In the genomic region with DNA sequence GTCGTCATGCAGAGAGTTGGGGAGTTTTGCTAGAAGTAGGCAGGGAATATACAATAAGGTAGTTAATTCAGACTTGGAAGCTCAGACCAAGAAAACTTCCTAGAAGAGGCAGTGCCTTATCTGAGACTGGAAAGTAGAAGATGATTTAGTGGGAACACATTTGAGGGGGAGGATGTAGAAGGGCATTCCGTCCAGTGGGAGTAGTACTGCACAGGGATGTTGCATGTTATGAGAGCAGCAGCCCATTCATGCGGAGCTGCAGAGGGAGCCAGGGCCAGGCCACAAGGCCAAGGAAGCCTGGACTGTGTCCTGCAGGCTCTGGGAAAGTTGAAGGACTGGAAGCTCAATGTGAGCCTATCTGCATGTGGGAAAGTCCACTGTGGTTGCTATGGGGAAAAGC, we compare ENCODE assay signal across 27 cellular contexts.
"Had no signal": no experiment of that assay in that cellular context is flagged by ENCODE, and none has a peak within 500 bp of the region (broad histone marks: within the 10 kb centered on the region; RNA-seq: fewer than 3 reads in every experiment).

No MANE protein-coding gene starts in this region.

- H3K36me3 Mint-ChIP-seq: activated CD4-positive, alpha-beta memory T cell treated with anti-CD3 and anti-CD28 coated beads for 36 hours; activated CD8-positive, alpha-beta memory T cell treated with anti-CD3 and anti-CD28 coated beads, Interleukin-2, amount 10 ng/mL, durations not matched to agents 7 days and 5 days; activated naive CD8-positive, alpha-beta T cell had no signal

- H3K27ac Mint-ChIP-seq: activated CD4-positive, alpha-beta memory T cell treated with anti-CD3 and anti-CD28 coated beads for 36 hours; activated CD4-positive, alpha-beta T cell treated with anti-CD3 and anti-CD28 coated beads for 36 hours; activated CD4-positive, alpha-beta T cell treated with anti-CD3 and anti-CD28 coated beads, Interleukin-2, amount 10 ng/mL, durations not matched to agents 24 days and 14 days; activated CD8-positive, alpha-beta memory T cell treated with anti-CD3 and anti-CD28 coated beads, Interleukin-2, amount 10 ng/mL, durations not matched to agents 7 days and 5 days; activated CD8-positive, alpha-beta T cell treated with anti-CD3 and anti-CD28 coated beads, Interleukin-2, amount 10 ng/mL, durations not matched to agents 7 days and 5 days; activated naive CD4-positive, alpha-beta T cell treated with anti-CD3 and anti-CD28 coated beads for 36 hours; activated naive CD8-positive, alpha-beta T cell; activated T-helper 1 cell treated with anti-CD3 and anti-CD28 coated beads, Interleukin-12 subunit alpha, Interleukin-12 subunit beta, Interleukin-2, Interleukin-4 antibody, amounts not matched to agents 30 ng/mL and 10 ng/mL and 1 ng/mL, durations not matched to agents 14 hours and 24 hours and 36 hours; activated T-helper 2 cell treated with anti-CD3 and anti-CD28 coated beads, Interferon-gamma antibody, Interleukin-2, Interleukin-4, amounts not matched to agents 10 μg/mL and 5 μg/mL and 100 μg/mL, durations not matched to agents 14 hours and 24 hours and 36 hours had no signal

- ATAC-seq: activated CD4-positive, alpha-beta T cell treated with anti-CD3 and anti-CD28 coated beads for 36 hours; activated CD8-positive, alpha-beta memory T cell treated with anti-CD3 and anti-CD28 coated beads, Interleukin-2, amount 10 ng/mL, durations not matched to agents 7 days and 5 days; activated CD8-positive, alpha-beta T cell treated with anti-CD3 and anti-CD28 coated beads, Interleukin-2, amount 10 ng/mL, durations not matched to agents 7 days and 5 days had no signal

- H3K4me1 Mint-ChIP-seq: activated CD4-positive, alpha-beta T cell treated with anti-CD3 and anti-CD28 coated beads for 36 hours; activated CD4-positive, alpha-beta T cell treated with anti-CD3 and anti-CD28 coated beads, Interleukin-2, amount 10 ng/mL, durations not matched to agents 24 days and 14 days; activated CD8-positive, alpha-beta memory T cell treated with anti-CD3 and anti-CD28 coated beads, Interleukin-2, amount 10 ng/mL, durations not matched to agents 7 days and 5 days had no signal

- H3K4me3 Mint-ChIP-seq: activated CD4-positive, alpha-beta memory T cell treated with anti-CD3 and anti-CD28 coated beads for 36 hours; activated CD4-positive, alpha-beta T cell treated with anti-CD3 and anti-CD28 coated beads for 36 hours; activated CD4-positive, alpha-beta T cell treated with anti-CD3 and anti-CD28 coated beads, Interleukin-2, amount 10 ng/mL, durations not matched to agents 24 days and 14 days; activated CD8-positive, alpha-beta memory T cell treated with anti-CD3 and anti-CD28 coated beads, Interleukin-2, amount 10 ng/mL, durations not matched to agents 7 days and 5 days; activated CD8-positive, alpha-beta T cell treated with anti-CD3 and anti-CD28 coated beads, Interleukin-2, amount 10 ng/mL, durations not matched to agents 7 days and 5 days; activated naive CD4-positive, alpha-beta T cell treated with anti-CD3 and anti-CD28 coated beads for 36 hours; activated naive CD8-positive, alpha-beta T cell; activated T-helper 1 cell treated with anti-CD3 and anti-CD28 coated beads, Interleukin-12 subunit alpha, Interleukin-12 subunit beta, Interleukin-2, Interleukin-4 antibody, amounts not matched to agents 30 ng/mL and 10 ng/mL and 1 ng/mL, durations not matched to agents 14 hours and 24 hours and 36 hours had no signal

- DNase-seq: activated CD4-positive, alpha-beta memory T cell treated with anti-CD3 and anti-CD28 coated beads for 36 hours; activated CD4-positive, alpha-beta T cell treated with anti-CD3 and anti-CD28 coated beads for 36 hours; activated CD4-positive, alpha-beta T cell treated with anti-CD3 and anti-CD28 coated beads, Interleukin-2, amount 10 ng/mL, durations not matched to agents 24 days and 14 days; activated CD4-positive, CD25-positive, alpha-beta regulatory T cell; activated CD4-positive, CD25-positive, alpha-beta regulatory T cell treated with anti-CD3 and anti-CD28 coated beads, Interleukin-2, amount 50 U/mL, for 72 hours; activated CD8-positive, alpha-beta memory T cell treated with anti-CD3 and anti-CD28 coated beads, Interleukin-2, amount 10 ng/mL, durations not matched to agents 7 days and 5 days; activated CD8-positive, alpha-beta memory T cell treated with anti-CD3 and anti-CD28 coated beads, Interleukin-2, amount 50 U/mL, for 4 hours; activated CD8-positive, alpha-beta T cell treated with anti-CD3 and anti-CD28 coated beads, Interleukin-2, amount 10 ng/mL, durations not matched to agents 7 days and 5 days; activated effector memory CD4-positive, alpha-beta T cell treated with anti-CD3 and anti-CD28 coated beads, Interleukin-2, amount 50 U/mL, for 16 hours; activated naive CD4-positive, alpha-beta T cell treated with anti-CD3 and anti-CD28 coated beads for 36 hours; activated T-cell treated with anti-CD3 and anti-CD28 coated beads, Interleukin-2, amount 50 U/mL, for 1 hour; activated T-cell treated with anti-CD3 and anti-CD28 coated beads, Interleukin-2, amount 50 U/mL, for 48 hours; amniotic stem cell; anterior cingulate cortex; brain microvascular endothelial cell; colonic mucosa; effector CD8-positive, alpha-beta T cell; esophagus squamous epithelium; foreskin melanocyte; T-helper 2 cell had no signal

- FAIRE-seq: astrocyte, bronchial epithelial cell, endometrium, endothelial cell of umbilical vein had no signal

- H3K27me3 Mint-ChIP-seq: activated CD4-positive, alpha-beta memory T cell treated with anti-CD3 and anti-CD28 coated beads for 36 hours; activated CD4-positive, alpha-beta T cell treated with anti-CD3 and anti-CD28 coated beads for 36 hours; activated CD4-positive, alpha-beta T cell treated with anti-CD3 and anti-CD28 coated beads, Interleukin-2, amount 10 ng/mL, durations not matched to agents 24 days and 14 days; activated CD8-positive, alpha-beta memory T cell treated with anti-CD3 and anti-CD28 coated beads, Interleukin-2, amount 10 ng/mL, durations not matched to agents 7 days and 5 days; activated naive CD8-positive, alpha-beta T cell had no signal
